Comparison of ENCODE assay signal across 11 cellular contexts in the genomic region with DNA sequence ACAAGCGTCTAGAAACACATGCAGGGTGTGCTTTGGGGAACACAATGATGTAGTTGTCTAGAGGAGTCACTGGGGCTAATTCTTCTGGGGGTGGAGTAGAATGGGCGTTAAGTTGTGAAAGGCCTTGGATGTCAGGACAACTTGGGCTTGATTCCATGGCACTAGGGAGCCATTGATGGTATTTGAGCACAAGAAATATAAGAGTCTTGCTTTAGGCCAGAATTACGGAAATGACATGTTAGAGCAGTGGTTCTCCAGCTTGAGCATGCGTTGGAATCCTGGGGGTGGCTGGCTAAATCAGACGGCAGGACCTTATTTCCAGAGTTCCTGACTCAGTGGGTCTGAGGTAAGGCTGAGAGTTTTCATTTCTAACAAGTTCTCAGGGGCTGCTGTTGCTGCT.
"Had no signal": no experiment of that assay in that cellular context is flagged by ENCODE, and none has a peak within 500 bp of the region (broad histone marks: within the 10 kb centered on the region; RNA-seq: fewer than 3 reads in every experiment).

No MANE protein-coding gene starts in this region.

- DNase-seq: kidney glomerular epithelial cell, natural killer cell, sigmoid colon had no signal

- H3K79me2 ChIP-seq: hepatocyte had no signal

- H3K27ac Mint-ChIP-seq: activated CD8-positive, alpha-beta T cell treated with anti-CD3 and anti-CD28 coated beads, Interleukin-2, amount 10 ng/mL, durations not matched to agents 7 days and 5 days; activated naive CD8-positive, alpha-beta T cell treated with anti-CD3 and anti-CD28 coated beads, Interleukin-2, amount 50 U/mL, for 24 hours; natural killer cell; stimulated activated naive CD8-positive, alpha-beta T cell treated with anti-CD3 and anti-CD28 coated beads, Interleukin-15, Interleukin-2, amounts not matched to agents 100 ng/mL and 50 ng/mL, for 24 hours had no signal

- H3K9me3 Mint-ChIP-seq: stimulated activated naive CD8-positive, alpha-beta T cell treated with anti-CD3 and anti-CD28 coated beads, Interleukin-15, Interleukin-2, amounts not matched to agents 100 ng/mL and 50 ng/mL, for 24 hours had no signal

- H3K27me3 ChIP-seq: ascending aorta, hepatocyte, sigmoid colon, upper lobe of right lung had no signal

- H3K36me3 Mint-ChIP-seq: natural killer cell had no signal

- H3K9me3 ChIP-seq: sigmoid colon, upper lobe of right lung had no signal

- H3K4me3 Mint-ChIP-seq: activated CD8-positive, alpha-beta T cell treated with anti-CD3 and anti-CD28 coated beads, Interleukin-2, amount 10 ng/mL, durations not matched to agents 7 days and 5 days; activated naive CD8-positive, alpha-beta T cell treated with anti-CD3 and anti-CD28 coated beads, Interleukin-2, amount 50 U/mL, for 24 hours; natural killer cell; stimulated activated naive CD8-positive, alpha-beta T cell treated with anti-CD3 and anti-CD28 coated beads, Interleukin-15, Interleukin-2, amounts not matched to agents 100 ng/mL and 50 ng/mL, for 24 hours had no signal

- FAIRE-seq: colon had no signal

- H3K4me2 ChIP-seq: hepatocyte had no signal

- H3K27ac ChIP-seq: ascending aorta, hepatocyte, sigmoid colon, upper lobe of right lung, WERI-Rb-1 had no signal

- H3K4me3 ChIP-seq: ascending aorta, hepatocyte, sigmoid colon, upper lobe of right lung had no signal

- H2AFZ ChIP-seq: hepatocyte had no signal

- H3K36me3 ChIP-seq: ascending aorta, sigmoid colon, upper lobe of right lung, WERI-Rb-1 had no signal

- H3K4me1 ChIP-seq: ascending aorta, sigmoid colon, upper lobe of right lung had no signal

- ATAC-seq: activated naive CD8-positive, alpha-beta T cell treated with anti-CD3 and anti-CD28 coated beads, Interleukin-2, amount 50 U/mL, for 24 hours had no signal

- H3K27me3 Mint-ChIP-seq: stimulated activated naive CD8-positive, alpha-beta T cell treated with anti-CD3 and anti-CD28 coated beads, Interleukin-15, Interleukin-2, amounts not matched to agents 100 ng/mL and 50 ng/mL, for 24 hours had no signal
